ENCODE assay signal across 8 cellular contexts in the genomic region with DNA sequence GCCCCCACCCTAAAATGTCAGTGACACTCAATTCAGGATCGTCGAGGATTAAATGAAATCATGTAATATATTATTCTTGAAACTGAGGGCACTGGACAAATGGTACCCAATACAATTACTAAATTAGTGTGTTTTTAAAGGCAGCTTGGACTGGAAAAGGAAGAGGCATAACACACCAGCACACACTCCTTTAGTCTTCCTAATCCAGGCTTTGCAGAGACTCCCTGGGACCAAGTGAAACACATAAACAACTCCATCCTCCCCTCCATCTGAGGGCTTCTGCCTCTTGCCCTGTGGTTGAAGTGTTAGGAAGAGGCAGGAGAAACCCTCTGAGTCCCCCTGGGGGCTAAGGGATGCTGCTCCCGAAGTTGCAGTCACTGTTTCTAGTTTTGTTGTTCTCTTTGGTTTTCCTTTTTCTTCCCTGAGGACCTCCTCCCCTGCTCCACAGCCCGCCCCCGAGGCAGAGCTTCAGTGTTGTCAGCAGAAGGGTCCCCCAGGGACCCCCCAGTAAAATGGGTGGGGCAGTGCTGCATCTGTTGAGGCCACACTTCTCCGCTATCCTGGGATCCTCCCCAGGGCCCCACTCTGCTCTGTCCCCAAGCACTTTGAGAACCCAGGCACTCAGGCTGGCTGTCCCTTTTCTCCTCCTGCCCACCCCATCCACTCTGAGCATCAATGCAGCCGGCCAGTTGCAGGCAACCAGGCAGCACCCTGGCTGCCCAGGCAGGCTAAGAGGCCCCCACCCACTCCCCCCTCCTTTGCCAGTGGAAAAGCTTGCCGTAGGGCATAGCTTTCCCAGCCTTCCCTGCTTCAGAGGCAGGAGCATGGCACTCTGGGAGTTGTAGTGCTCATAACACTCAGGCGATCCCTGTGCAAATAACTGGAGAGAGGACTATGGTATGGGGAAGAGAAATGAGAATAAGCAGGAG. TPM values are rescaled to one million over a fixed set of nuclear protein-coding genes. Genes with fewer than 3 reads are reported as not detected.
DNase-seq lines count a peak whose midpoint lies in the region; ATAC-seq and TF ChIP-seq lines count a peak whose summit lies in the region.
"Had no signal": no experiment of that assay in that cellular context is flagged by ENCODE, and none has a peak within 500 bp of the region (broad histone marks: within the 10 kb centered on the region; RNA-seq: fewer than 3 reads in every experiment).

No MANE protein-coding gene starts in this region.

- TF ChIP-seq POLR2A in HCT116 (IDR thresholded peaks at IDR 0.05; ENCODE audit: borderline replicate concordance, extremely low read depth, insufficient read depth, insufficient read length) = no peak

- H2AFZ ChIP-seq in HCT116 (ENCODE audit: low read depth, low read length, poor library complexity, severe bottlenecking) = no peak overlapping the region

- intact Hi-C loops in HCT116 (cut with micrococcal nuclease) = no loop called here

- H3K4me1 ChIP-seq in HCT116 (ENCODE audit: control insufficient read depth in 1 of 2, insufficient read depth in 2 of 2, low read length in 2 of 2) (peaks cover 12 to 25% of the 10 kb centered on the region in 2 experiments; a peak in 3 of 4 replicates), endocrine pancreas (ENCODE audit: control insufficient read depth, insufficient read depth, low read length) (no peaks in the 10 kb centered on the region)

- TF ChIP-seq RAD21 in HCT116 (IDR thresholded peaks at IDR 0.05; ENCODE audit: low read depth) = no peak

- H4K20me1 ChIP-seq in HCT116 (ENCODE audit: insufficient read depth) = no peaks in the 10 kb centered on the region

- H3K36me3 ChIP-seq in HCT116 (ENCODE audit: control insufficient read depth in 1 of 2, insufficient read depth in 2 of 2, low read length in 2 of 2) = peaks cover 0 to 2% of the 10 kb centered on the region in 2 experiments; a peak in 2 of 4 replicates
- no peaks in the 10 kb centered on the region for H3K36me3 ChIP-seq in endocrine pancreas (ENCODE audit: control insufficient read depth, insufficient read depth, low read length)

- peak overlapping the region; percentile 35 for H3K4me2 ChIP-seq in HCT116 (ENCODE audit: low read length)

- no TSS peak for BruUV-seq in HCT116 (replicated peaks; lab: Mats Ljungman, UMichigan)

- CTCF ChIA-PET in HCT116 (lab: Charles Lee) = interaction anchor here (1.0 kb wide), 1 partner anchor 124 kb away, joined by 3 read pairs; no protein-coding TSS in a partner anchor

- RAD21 ChIA-PET in HCT116 (lab: Charles Lee; ENCODE audit: low non-redundant PET in 1 of 2, low total read pairs in 2 of 2, uncharacterized antibody in 2 of 2, unreplicated experiment in 2 of 2) = no interaction called here

- no peak for TF ChIP-seq CTCF in HCT116 (IDR thresholded peaks at IDR 0.05 in 2 of 3, conservative IDR thresholded peaks at IDR 0.05 in 1 of 3; ENCODE audit: borderline replicate concordance in 1 of 3, insufficient read depth in 1 of 3, low read depth in 2 of 3, low read length in 2 of 3)

- no peaks in the 10 kb centered on the region for H3K9me3 ChIP-seq in HCT116 (ENCODE audit: control insufficient read depth in 1 of 2, insufficient read depth in 1 of 2, low read depth in 1 of 2, low read length in 2 of 2)
- H3K9me3 ChIP-seq in endocrine pancreas (ENCODE audit: control insufficient read depth, low read length) = no peaks in the 10 kb centered on the region

- peaks cover 25% of the 10 kb centered on the region for H3K79me2 ChIP-seq in HCT116 (ENCODE audit: insufficient read depth, low read length)

- no peaks in the 10 kb centered on the region for H3K9me2 ChIP-seq in HCT116 (ENCODE audit: insufficient read depth)

- H3K27ac ChIP-seq in HCT116 (ENCODE audit: low read depth, low read length) = peak overlapping the region; percentile 19; the same call in 1 of the 2 replicates

- no peak overlapping the region for H3K9ac ChIP-seq in HCT116 (ENCODE audit: low read length)
- H3K9ac ChIP-seq in endocrine pancreas (ENCODE audit: control insufficient read depth, insufficient read depth, low read length) = peak overlapping the region; percentile 32

- H3K27me3 ChIP-seq in HCT116 (ENCODE audit: insufficient read depth, low read length) (no peaks in the 10 kb centered on the region), endocrine pancreas (ENCODE audit: control insufficient read depth, insufficient read depth, low read length) (no peaks in the 10 kb centered on the region)

- no peak overlapping the region for H3K4me3 ChIP-seq in HCT116 (replicated peaks in 1 of 2; ENCODE audit: low read depth in 1 of 2, low read length in 2 of 2)
- no peak overlapping the region for H3K4me3 ChIP-seq in endocrine pancreas (ENCODE audit: control insufficient read depth, insufficient read depth, low read length)

- peak; percentile 15 for DNase-seq in HCT116 (ENCODE audit: low read depth, low spot score)
- peak; percentile 86 for DNase-seq in NCI-H82 (lab: John Stamatoyannopoulos, UW)
- peak; percentile 72 for DNase-seq in midbrain (lab: John Stamatoyannopoulos, UW)
- DNase-seq in activated CD4-positive, CD25-positive, alpha-beta regulatory T cell (lab: John Stamatoyannopoulos, UW) = no peak
- DNase-seq: T-cell had no signal

- POLR2A ChIA-PET in HCT116 (lab: Charles Lee) = interaction anchor here (1.5 kb wide), 1 partner anchor 90 kb away, joined by 5 read pairs; a partner anchor contains a TSS

- ATAC-seq in HCT116 (peak; percentile 93), GM19467 (IDR thresholded peaks at IDR 0.05; ENCODE audit: unreplicated experiment) (no peak), HG03460 (IDR thresholded peaks at IDR 0.05; ENCODE audit: unreplicated experiment) (no peak)

TF ChIP-seq in HCT116, 20 proteins besides CTCF, POLR2A, EP300 and RAD21:
- TF ChIP-seq FOSL1 (IDR thresholded peaks at IDR 0.05; ENCODE audit: low read depth) = no peak
- TF ChIP-seq YY1 (IDR thresholded peaks at IDR 0.05; ENCODE audit: extremely low read depth, insufficient replicate concordance, low read depth, low read length) = peak; percentile 46

RNA-seq across cellular contexts. Expression of a gene that starts 5.9 kb away (rescaled TPM):
- 58.2 TPM for total RNA-seq in HCT116 (2021; ENCODE audit: unreplicated experiment)
- polyA plus RNA-seq in HCT116 (2012) = 49.8 and 55.4 TPM in 2 replicates

RNA-seq across cellular contexts. Expression of a gene that starts 6.0 kb away (rescaled TPM):
- total RNA-seq in HCT116 (2021; ENCODE audit: unreplicated experiment) = 69.6 TPM
- 64.7 and 76.7 TPM in 2 replicates for polyA plus RNA-seq in HCT116 (2012)

RNA-seq across cellular contexts. Expression of a gene that starts 25.4 kb away (rescaled TPM):
- not detected for total RNA-seq in HCT116 (2021; ENCODE audit: unreplicated experiment)
- 0.05 TPM in 1 of 2 replicates, not detected in the other for polyA plus RNA-seq in HCT116 (2012)

Comparison
In these comparisons a context has a peak if more than half of its experiments do, and no peak if none do; other contexts are left out.
1. DNase-seq: peak in HCT116 (single experiment), NCI-H82 (single experiment) and midbrain (single experiment); none in activated CD4-positive, CD25-positive, alpha-beta regulatory T cell (0 of 4).